In the genomic region with DNA sequence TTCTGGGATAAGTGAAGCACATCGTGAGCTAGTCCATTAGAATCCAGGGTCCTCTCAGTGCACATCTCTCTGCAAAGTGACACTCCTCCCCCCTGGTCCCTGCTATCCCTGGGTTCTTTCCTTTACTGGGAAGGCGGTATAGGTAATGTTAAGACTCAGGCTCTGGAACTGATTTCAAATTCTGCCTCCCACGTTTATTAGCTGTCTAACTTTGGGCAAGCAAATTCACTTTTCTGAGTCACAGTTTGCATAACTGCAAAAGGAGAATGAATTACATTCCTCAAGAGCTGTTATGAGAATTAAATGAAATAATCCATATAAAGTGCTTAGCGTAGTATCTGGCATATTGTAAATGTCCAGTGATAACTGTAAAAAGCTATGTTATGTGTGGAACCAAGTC, we compare ENCODE assay signal across 27 cellular contexts.
"Had no signal": no experiment of that assay in that cellular context is flagged by ENCODE, and none has a peak within 500 bp of the region (broad histone marks: within the 10 kb centered on the region; RNA-seq: fewer than 3 reads in every experiment).

No MANE protein-coding gene starts in this region.

- H3K36me3 Mint-ChIP-seq: naive thymus-derived CD8-positive, alpha-beta T cell; stimulated activated naive B cell treated with anti-CD40 and anti-IgM and Interleukin-4, amounts not matched to agents 10 μg/mL and 1 μg/mL and 100 μg/mL, for 72 hours had no signal

- H3K27me3 ChIP-seq: foreskin keratinocyte, gastroesophageal sphincter, heart right ventricle, ovary, right lobe of liver, tibial nerve, upper lobe of right lung, uterus had no signal

- H3K4me3 ChIP-seq: coronary artery, gastroesophageal sphincter, heart right ventricle, lower lobe of right lung, ovary, psoas muscle, right lobe of liver, thoracic aorta, tibial nerve, upper lobe of right lung, uterus had no signal

- H3K27me3 Mint-ChIP-seq: effector memory CD8-positive, alpha-beta T cell; naive thymus-derived CD8-positive, alpha-beta T cell; stimulated activated naive B cell treated with anti-CD40 and anti-IgM and Interleukin-4, amounts not matched to agents 10 μg/mL and 1 μg/mL and 100 μg/mL, for 72 hours; stimulated activated naive CD8-positive, alpha-beta T cell treated with anti-CD3 and anti-CD28 coated beads, Interleukin-15, Interleukin-2, amounts not matched to agents 100 ng/mL and 50 ng/mL, for 24 hours had no signal

- FAIRE-seq: endometrium, keratinocyte, small intestine had no signal

- H3K9me3 ChIP-seq: gastroesophageal sphincter, heart right ventricle, lower lobe of right lung, ovary, psoas muscle, right lobe of liver, thoracic aorta, tibial nerve, upper lobe of right lung, uterus had no signal

- H3K4me1 Mint-ChIP-seq: naive thymus-derived CD8-positive, alpha-beta T cell had no signal

- H3K4me3 Mint-ChIP-seq: effector memory CD8-positive, alpha-beta T cell; naive thymus-derived CD8-positive, alpha-beta T cell; nephron progenitor cell; stimulated activated naive B cell treated with anti-CD40 and anti-IgM and Interleukin-4, amounts not matched to agents 10 μg/mL and 1 μg/mL and 100 μg/mL, for 72 hours; stimulated activated naive CD8-positive, alpha-beta T cell treated with anti-CD3 and anti-CD28 coated beads, Interleukin-15, Interleukin-2, amounts not matched to agents 100 ng/mL and 50 ng/mL, for 24 hours had no signal

- DNase-seq: effector memory CD8-positive, alpha-beta T cell; foreskin keratinocyte; glutamatergic neuron; heart right ventricle; hippocampal formation; left ventricle myocardium superior; lower lobe of right lung; naive thymus-derived CD8-positive, alpha-beta T cell; nephron progenitor cell; ovary; posterior cingulate gyrus; psoas muscle; retina; right lobe of liver; small intestine; stimulated activated CD4-positive, alpha-beta T cell treated with anti-CD3 and anti-CD28 coated beads, Interleukin-15, amount 100 ng/mL, for 24 hours; stimulated activated CD4-positive, alpha-beta T cell treated with anti-CD3 and anti-CD28 coated beads, Interleukin-2, amount 100 ng/mL, for 48 hours; stimulated activated naive B cell treated with anti-CD40 and anti-IgM and Interleukin-4, amounts not matched to agents 10 μg/mL and 1 μg/mL and 100 μg/mL, for 72 hours; upper lobe of right lung; uterus had no signal

- H3K27ac Mint-ChIP-seq: effector memory CD8-positive, alpha-beta T cell; naive thymus-derived CD8-positive, alpha-beta T cell; nephron progenitor cell; stimulated activated naive B cell treated with anti-CD40 and anti-IgM and Interleukin-4, amounts not matched to agents 10 μg/mL and 1 μg/mL and 100 μg/mL, for 72 hours; stimulated activated naive CD8-positive, alpha-beta T cell treated with anti-CD3 and anti-CD28 coated beads, Interleukin-15, Interleukin-2, amounts not matched to agents 100 ng/mL and 50 ng/mL, for 24 hours had no signal

- H3K9me3 Mint-ChIP-seq: nephron progenitor cell; stimulated activated naive B cell treated with anti-CD40 and anti-IgM and Interleukin-4, amounts not matched to agents 10 μg/mL and 1 μg/mL and 100 μg/mL, for 72 hours; stimulated activated naive CD8-positive, alpha-beta T cell treated with anti-CD3 and anti-CD28 coated beads, Interleukin-15, Interleukin-2, amounts not matched to agents 100 ng/mL and 50 ng/mL, for 24 hours had no signal

- H3K4me1 ChIP-seq: foreskin keratinocyte, gastroesophageal sphincter, lower lobe of right lung, psoas muscle, right lobe of liver, tibial nerve, upper lobe of right lung, uterus had no signal

- H3K36me3 ChIP-seq: gastroesophageal sphincter, heart right ventricle, lower lobe of right lung, ovary, right lobe of liver, thoracic aorta, tibial nerve, upper lobe of right lung, uterus had no signal

- H3K27ac ChIP-seq: coronary artery, foreskin keratinocyte, gastroesophageal sphincter, heart right ventricle, lower lobe of right lung, ovary, psoas muscle, right lobe of liver, thoracic aorta, tibial nerve, upper lobe of right lung, uterus had no signal
